In genomic region chr1:8822383-8823294, GRCh38 we compare ENCODE assay signal across 8 cellular contexts. TPM values are rescaled to one million over a fixed set of nuclear protein-coding genes. Genes with fewer than 3 reads are reported as not detected.
A peak's percentile ranks its signal among the peaks of the same experiment; 100 is the strongest.
DNase-seq lines count a peak whose midpoint lies in the region; ATAC-seq, FAIRE-seq and TF ChIP-seq lines count a peak whose summit lies in the region.

No MANE protein-coding gene starts in this region.

- no peaks in the 10 kb centered on the region for H3K36me3 ChIP-seq in transverse colon

- ATAC-seq in left ventricle myocardium superior, result peak; percentile 73

- in situ Hi-C loops in ACHN (cut with HindIII; ENCODE audit: low pct_ligation_motif_present, low pct_unique_long_range_greater_than_20kb, low sequenced_read_pairs), result no loop called here
- in situ Hi-C loops in transverse colon (cut with MboI; ENCODE audit: low pct_ligation_motif_present in 1 of 4, low pct_unique_long_range_greater_than_20kb in 1 of 4, low sequenced_read_pairs in 3 of 4), result no loop called here

- intact Hi-C loops in left ventricle myocardium superior (cut with micrococcal nuclease) (no loop called here), transverse colon (cut with DNase I; ENCODE audit: low total_unique reads) (no loop called here)

- DNase-seq in ACHN (peak; percentile 41), LHCN-M2 (ENCODE audit: low read depth) (peak; percentile 98), T1000 (lab: John Stamatoyannopoulos, UW) (peak; percentile 73), left ventricle myocardium superior (no peak), transverse colon (no peak), frontal cortex (ENCODE audit: low spot score in 2 of 2) (no peak)
- no peak for DNase-seq in activated T-cell treated with anti-CD3 and anti-CD28 coated beads, Interleukin-2, amount 50 U/mL, for 1 hour
- no peak for DNase-seq in stimulated activated CD4-positive, alpha-beta T cell treated with anti-CD3 and anti-CD28 coated beads, Interleukin-15, amount 100 ng/mL, for 24 hours

- no peak for TF ChIP-seq POLR2A in transverse colon (IDR thresholded peaks at IDR 0.05)

- H3K4me3 ChIP-seq in transverse colon, result no peak overlapping the region

- TF ChIP-seq EP300 in transverse colon (IDR thresholded peaks at IDR 0.05; ENCODE audit: low read depth), result no peak

- peaks cover 0 to 36% (median 12%) of the 10 kb centered on the region in 4 donors for H3K4me1 ChIP-seq in transverse colon

- FAIRE-seq in frontal cortex (lab: Jason Lieb, UNC), result no peak

- WGBS in transverse colon (ENCODE audit: low coverage in 1 of 2), 2 donors, result 54 to 100% methylated on average over 1 to 10 of the region's 10 CpGs

- peak overlapping the region; percentile 51 to 70 (median 58) for H3K27ac ChIP-seq in transverse colon

- no peaks in the 10 kb centered on the region for H3K27me3 ChIP-seq in transverse colon

- no peaks in the 10 kb centered on the region for H3K9me3 ChIP-seq in transverse colon

- TF ChIP-seq CTCF in transverse colon (IDR thresholded peaks at IDR 0.05), result no peak

RNA-seq across cellular contexts. Expression of gene RERE, which starts 5.2 kb away (rescaled TPM):
- total RNA-seq in LHCN-M2 (2014; rRNA removed), result 5.6 and 9.8 TPM in 2 replicates
- 22.4 TPM for polyA plus RNA-seq in LHCN-M2 (2012)
- total RNA-seq in left ventricle myocardium superior, result 115 TPM
- 100 to 1,000 TPM in 3 of 4 donors, 10 to 100 TPM in 1; 80.3 to 657 (median 105) TPM for total RNA-seq in transverse colon
- total RNA-seq in frontal cortex, result 1,626 TPM

RNA-seq across cellular contexts. Expression of gene ENO1, which starts 55.8 kb away (rescaled TPM):
- total RNA-seq in LHCN-M2 (2014; rRNA removed), result 2,184 and 2,442 TPM in 2 replicates
- polyA plus RNA-seq in LHCN-M2 (2012), result 2,381 TPM
- 126 TPM for total RNA-seq in left ventricle myocardium superior
- total RNA-seq in transverse colon, result 100 to 1,000 TPM; 202 to 407 (median 320) TPM
- 261 TPM for total RNA-seq in frontal cortex

Comparison
In these comparisons a context has a peak if more than half of its experiments do, and no peak if none do; other contexts are left out.
1. DNase-seq: peak in ACHN (single experiment), LHCN-M2 (single experiment) and T1000 (single experiment); none in left ventricle myocardium superior (single experiment), transverse colon (single experiment), activated T-cell treated with anti-CD3 and anti-CD28 coated beads, Interleukin-2, amount 50 U/mL, for 1 hour (single experiment), frontal cortex (0 of 2) and stimulated activated CD4-positive, alpha-beta T cell treated with anti-CD3 and anti-CD28 coated beads, Interleukin-15, amount 100 ng/mL, for 24 hours (single experiment).